Comparison of ENCODE assay signal across 24 cellular contexts in genomic region chr11:2441171-2441570, GRCh38. TPM values are rescaled to one million over a fixed set of nuclear protein-coding genes. Genes with fewer than 3 reads are reported as not detected.
"Had no signal": no experiment of that assay in that cellular context is flagged by ENCODE, and none has a peak within 500 bp of the region (broad histone marks: within the 10 kb centered on the region; RNA-seq: fewer than 3 reads in every experiment).

No MANE protein-coding gene starts in this region.

- H3K27ac ChIP-seq: brain microvascular endothelial cell, gastrocnemius medialis, heart left ventricle, psoas muscle, skin epidermis, stomach, upper lobe of left lung had no signal

- ATAC-seq: activated CD8-positive, alpha-beta T cell treated with anti-CD3 and anti-CD28 coated beads for 36 hours; gastrocnemius medialis; heart left ventricle; psoas muscle; right cardiac atrium; stimulated activated effector memory CD8-positive, alpha-beta T cell treated with anti-CD3 and anti-CD28 coated beads, Interleukin-12 subunit alpha, Interleukin-12 subunit beta, amount 100 ng/mL, for 72 hours had no signal

- H3K27me3 ChIP-seq: upper lobe of left lung had no signal

- H3K36me3 Mint-ChIP-seq: activated naive CD8-positive, alpha-beta T cell treated with anti-CD3 and anti-CD28 coated beads for 36 hours; immature natural killer cell; stimulated activated effector memory CD8-positive, alpha-beta T cell treated with anti-CD3 and anti-CD28 coated beads, Interleukin-12 subunit alpha, Interleukin-12 subunit beta, amount 100 ng/mL, for 72 hours had no signal

- H3K36me3 ChIP-seq: brain microvascular endothelial cell, gastrocnemius medialis, heart left ventricle, stomach, upper lobe of left lung had no signal

- H3K4me3 ChIP-seq: gastrocnemius medialis, heart left ventricle, lung, psoas muscle, skin epidermis, stomach, upper lobe of left lung had no signal

- H3K9me3 Mint-ChIP-seq: activated CD4-positive, alpha-beta T cell treated with anti-CD3 and anti-CD28 coated beads, Interleukin-2, amount 10 ng/mL, durations not matched to agents 24 days and 14 days; activated CD8-positive, alpha-beta T cell treated with anti-CD3 and anti-CD28 coated beads for 36 hours; activated naive CD8-positive, alpha-beta T cell treated with anti-CD3 and anti-CD28 coated beads for 36 hours; central memory CD8-positive, alpha-beta T cell; immature natural killer cell; stimulated activated effector memory CD8-positive, alpha-beta T cell treated with anti-CD3 and anti-CD28 coated beads, Interleukin-12 subunit alpha, Interleukin-12 subunit beta, amount 100 ng/mL, for 72 hours; T-helper 1 cell treated with Interleukin-12 subunit alpha and Interleukin-12 subunit beta and Interleukin-4 antibody, amounts not matched to agents 30 μg/mL and 1 μg/mL, for 36 hours had no signal

- H3K27ac Mint-ChIP-seq: activated CD4-positive, alpha-beta T cell treated with anti-CD3 and anti-CD28 coated beads, Interleukin-2, amount 10 ng/mL, durations not matched to agents 24 days and 14 days; activated CD8-positive, alpha-beta T cell treated with anti-CD3 and anti-CD28 coated beads for 36 hours; activated naive CD8-positive, alpha-beta T cell treated with anti-CD3 and anti-CD28 coated beads for 36 hours; immature natural killer cell; stimulated activated effector memory CD8-positive, alpha-beta T cell treated with anti-CD3 and anti-CD28 coated beads, Interleukin-12 subunit alpha, Interleukin-12 subunit beta, amount 100 ng/mL, for 72 hours; T-helper 1 cell treated with Interleukin-12 subunit alpha and Interleukin-12 subunit beta and Interleukin-4 antibody, amounts not matched to agents 30 μg/mL and 1 μg/mL, for 36 hours had no signal

- DNase-seq: activated CD4-positive, alpha-beta T cell treated with anti-CD3 and anti-CD28 coated beads, Interleukin-2, amount 10 ng/mL, durations not matched to agents 24 days and 14 days; activated CD8-positive, alpha-beta T cell treated with anti-CD3 and anti-CD28 coated beads for 36 hours; activated gamma-delta T cell treated with Interleukin-2 at 50 U/mL for 16 hours; activated naive CD8-positive, alpha-beta T cell treated with anti-CD3 and anti-CD28 coated beads for 36 hours; brain microvascular endothelial cell; cortex of kidney; effector CD8-positive, alpha-beta T cell; gastrocnemius medialis; immature natural killer cell; stimulated activated CD4-positive, alpha-beta T cell treated with anti-CD3 and anti-CD28 coated beads, Interleukin-4, amount 100 ng/mL, for 1 hour; stomach; upper lobe of left lung had no signal

- H3K9me3 ChIP-seq: gastrocnemius medialis, psoas muscle, upper lobe of left lung had no signal

- H3K4me3 Mint-ChIP-seq: activated CD4-positive, alpha-beta T cell treated with anti-CD3 and anti-CD28 coated beads, Interleukin-2, amount 10 ng/mL, durations not matched to agents 24 days and 14 days; activated CD8-positive, alpha-beta T cell treated with anti-CD3 and anti-CD28 coated beads for 36 hours; activated naive CD8-positive, alpha-beta T cell treated with anti-CD3 and anti-CD28 coated beads for 36 hours; central memory CD8-positive, alpha-beta T cell; immature natural killer cell; neural crest cell; stimulated activated effector memory CD8-positive, alpha-beta T cell treated with anti-CD3 and anti-CD28 coated beads, Interleukin-12 subunit alpha, Interleukin-12 subunit beta, amount 100 ng/mL, for 72 hours; T-helper 1 cell treated with Interleukin-12 subunit alpha and Interleukin-12 subunit beta and Interleukin-4 antibody, amounts not matched to agents 30 μg/mL and 1 μg/mL, for 36 hours had no signal

- H3K4me1 ChIP-seq: gastrocnemius medialis, psoas muscle had no signal

- H3K4me1 Mint-ChIP-seq: neural crest cell had no signal

- H3K27me3 Mint-ChIP-seq: activated CD8-positive, alpha-beta T cell treated with anti-CD3 and anti-CD28 coated beads for 36 hours; activated naive CD8-positive, alpha-beta T cell treated with anti-CD3 and anti-CD28 coated beads for 36 hours; central memory CD8-positive, alpha-beta T cell had no signal

RNA-seq across cellular contexts. Expression of gene TRPM5, which starts 3.1 kb away (rescaled TPM):
- total RNA-seq: activated CD4-positive, alpha-beta T cell treated with anti-CD3 and anti-CD28 coated beads, Interleukin-2, amount 10 ng/mL, durations not matched to agents 24 days and 14 days; activated CD8-positive, alpha-beta T cell treated with anti-CD3 and anti-CD28 coated beads for 36 hours; activated naive CD8-positive, alpha-beta T cell treated with anti-CD3 and anti-CD28 coated beads for 36 hours; esophagus mucosa; gastrocnemius medialis; heart left ventricle; osteocyte; psoas muscle; right cardiac atrium; temporal lobe; upper lobe of left lung had no signal
- polyA plus RNA-seq: heart left ventricle, immature natural killer cell, psoas muscle had no signal
